Comparison of ENCODE assay signal across 1 cellular context in genomic region chr2:231513746-231514224, GRCh38.
TF ChIP-seq lines count a peak whose summit lies in the region.

No MANE protein-coding gene starts in this region.

TF ChIP-seq in HCT116, 20 proteins besides CTCF, POLR2A, EP300 and RAD21 (continued from another document):
- TF ChIP-seq REST (IDR thresholded peaks at IDR 0.05; ENCODE audit: low read depth): no peak
- TF ChIP-seq EGR1 (IDR thresholded peaks at IDR 0.05; ENCODE audit: low read depth): no peak
- no peak for TF ChIP-seq ZBTB33 (IDR thresholded peaks at IDR 0.05; ENCODE audit: extremely low read depth, insufficient replicate concordance, low read length)
